11 cellular contexts compared by ENCODE assay signal in the genomic region with DNA sequence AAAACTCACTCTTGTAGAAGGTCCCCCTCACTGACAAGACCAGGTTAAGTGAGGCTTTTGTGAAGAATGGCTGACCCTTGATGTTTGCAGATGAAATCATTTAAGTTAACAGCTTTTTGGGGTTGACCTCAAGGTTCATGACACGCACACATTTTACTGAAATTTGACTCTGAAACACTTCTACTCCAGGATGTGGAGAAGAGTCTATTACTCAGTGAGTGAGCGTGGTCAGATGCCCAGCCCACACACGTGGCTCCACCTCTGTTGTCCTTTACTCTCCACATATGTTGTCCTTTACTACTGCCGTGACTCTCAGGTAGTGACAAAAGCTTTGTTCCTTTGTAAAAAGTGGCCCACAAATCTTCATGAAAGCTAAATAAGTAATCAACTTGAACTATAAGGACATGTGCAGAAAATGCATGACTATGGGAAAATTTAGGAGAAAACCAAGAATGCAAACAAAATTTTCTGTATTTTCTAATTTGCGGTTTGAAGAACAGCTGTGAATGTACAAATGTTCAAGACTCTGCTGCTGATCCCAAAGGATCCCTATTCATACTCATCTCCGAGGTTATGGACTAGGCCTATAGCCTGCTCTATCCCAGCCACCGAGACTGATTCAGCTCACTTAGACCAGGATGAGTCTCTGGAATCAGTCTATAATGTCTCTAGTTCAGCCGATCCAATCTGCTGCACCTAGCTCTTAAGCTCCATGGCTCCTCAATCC. TPM values are rescaled to one million over a fixed set of nuclear protein-coding genes. Genes with fewer than 3 reads are reported as not detected.
DNase-seq lines count a peak whose midpoint lies in the region; TF ChIP-seq lines count a peak whose summit lies in the region.
"Had no signal": no experiment of that assay in that cellular context is flagged by ENCODE, and none has a peak within 500 bp of the region (broad histone marks: within the 10 kb centered on the region; RNA-seq: fewer than 3 reads in every experiment).

No MANE protein-coding gene starts in this region.

- H3K27ac ChIP-seq in SK-N-MC = peak overlapping the region; percentile 87; the same call in 1 of the 2 replicates
- no peak overlapping the region for H3K27ac ChIP-seq in prostate gland

- TF ChIP-seq CTCF in choroid plexus epithelial cell (conservative IDR thresholded peaks at IDR 0.05; ENCODE audit: low read depth, low read length) (no peak), prostate gland (IDR thresholded peaks at IDR 0.05) (no peak), mesothelial cell of epicardium (IDR thresholded peaks at IDR 0.05; ENCODE audit: unreplicated experiment) (no peak), GM13976 (IDR thresholded peaks at IDR 0.05; ENCODE audit: borderline replicate concordance, control extremely low read depth, extremely low read depth, insufficient read depth, missing control alignments) (no peak)

- no peaks in the 10 kb centered on the region for H3K27me3 ChIP-seq in prostate gland (replicated peaks; ENCODE audit: insufficient read depth)

- no peaks in the 10 kb centered on the region for H3K4me1 Mint-ChIP-seq in mesothelial cell of epicardium

- no peaks in the 10 kb centered on the region for H3K27me3 Mint-ChIP-seq in mesothelial cell of epicardium (ENCODE audit: low read depth)
- H3K27me3 Mint-ChIP-seq: CD4-positive, alpha-beta memory T cell had no signal

- H3K36me3 ChIP-seq in SK-N-MC (ENCODE audit: insufficient read depth, low read length) (no peaks in the 10 kb centered on the region), prostate gland (no peaks in the 10 kb centered on the region)

- WGBS in prostate gland = 88% methylated on average over 8 of the region's 8 CpGs

- H3K4me3 ChIP-seq in SK-N-MC (no peak overlapping the region), choroid plexus epithelial cell (ENCODE audit: low read depth, low read length) (no peak overlapping the region), prostate gland (no peak overlapping the region)

- no peak overlapping the region for H3K27ac Mint-ChIP-seq in mesothelial cell of epicardium

- no peaks in the 10 kb centered on the region for H3K9me3 Mint-ChIP-seq in mesothelial cell of epicardium
- H3K9me3 Mint-ChIP-seq: CD4-positive, alpha-beta memory T cell had no signal

- no peaks in the 10 kb centered on the region for H3K4me1 ChIP-seq in prostate gland (replicated peaks)

- H3K4me3 Mint-ChIP-seq in mesothelial cell of epicardium = no peak overlapping the region
- H3K4me3 Mint-ChIP-seq: CD4-positive, alpha-beta memory T cell had no signal

- TF ChIP-seq POLR2A in prostate gland (IDR thresholded peaks at IDR 0.05) = no peak

- peaks cover under 1% of the 10 kb centered on the region for H3K36me3 Mint-ChIP-seq in mesothelial cell of epicardium

- H3K9me3 ChIP-seq in SK-N-MC (ENCODE audit: low read depth, low read length) = no peaks in the 10 kb centered on the region
- H3K9me3 ChIP-seq in prostate gland = no peaks in the 10 kb centered on the region

- H3K9ac ChIP-seq in SK-N-MC (ENCODE audit: insufficient read length) = no peak overlapping the region

- in situ Hi-C loops in GM13976 (cut with MboI; ENCODE audit: low sequenced_read_pairs, unreplicated experiment) = loop anchor here (25.0 kb wide), 1 partner anchor 286 kb away; no protein-coding TSS in a partner anchor

- intact Hi-C loops in prostate gland (cut with DNase I) = loop anchor here (10.0 kb wide), 1 partner anchor 218 kb away; no protein-coding TSS in a partner anchor

- DNase-seq in A172 (ENCODE audit: low spot score) (peak; percentile 32), GM03348 (ENCODE audit: low spot score) (peak; percentile 58), SK-N-MC (ENCODE audit: low read depth, low spot score) (no peak), choroid plexus epithelial cell (ENCODE audit: low read depth) (peak; percentile 43), prostate gland (ENCODE audit: low spot score) (no peak), SIG-M5 treated with dmso at 0.1 percent for 504 hours (lab: John Stamatoyannopoulos, UW; ENCODE audit: unreplicated experiment) (no peak), mesothelial cell of epicardium (ENCODE audit: low spot score in 2 of 2, unreplicated experiment in 2 of 2) (no peak), GM13976 (ENCODE audit: low spot score) (no peak)
- DNase-seq: CD4-positive, alpha-beta memory T cell; cerebellar nuclear complex; NCI-H446 treated with DMSO at 0.1 percent for 48 hours had no signal

RNA-seq across cellular contexts. Expression of a gene that starts 22.4 kb away (rescaled TPM):
- 13.2 and 27.3 TPM in 2 replicates for total RNA-seq in A172 (2014; rRNA removed; shearing (Covaris generic))
- total RNA-seq in prostate gland = 10 to 100 TPM; 16.2 to 52.1 TPM
- total RNA-seq in mesothelial cell of epicardium = 11.9 to 12.8 TPM (median 12.3 TPM) in 3 replicates

RNA-seq across cellular contexts. Expression of a gene that starts 22.6 kb away (rescaled TPM):
- 35.6 and 61.5 TPM in 2 replicates for total RNA-seq in A172 (2014; rRNA removed; shearing (Covaris generic))
- total RNA-seq in prostate gland (10 to 100 TPM; 76.9 to 82.4 TPM), mesothelial cell of epicardium (101 to 119 TPM (median 106 TPM) in 3 replicates)

Comparison
In these comparisons a context has a peak if more than half of its experiments do, and no peak if none do; other contexts are left out.
1. DNase-seq: peak in A172 (single experiment), GM03348 (single experiment) and choroid plexus epithelial cell (single experiment); none in SK-N-MC (single experiment), prostate gland (single experiment), SIG-M5 treated with dmso at 0.1 percent for 504 hours (single experiment), mesothelial cell of epicardium (0 of 2) and GM13976 (single experiment).